8 cellular contexts compared by ENCODE assay signal in genomic region chr1:230104395-230105244, GRCh38. TPM values are rescaled to one million over a fixed set of nuclear protein-coding genes. Genes with fewer than 3 reads are reported as not detected.
A peak's percentile ranks its signal among the peaks of the same experiment; 100 is the strongest.
DNase-seq lines count a peak whose midpoint lies in the region; ATAC-seq and TF ChIP-seq lines count a peak whose summit lies in the region.

No MANE protein-coding gene starts in this region.

- peaks cover 3% of the 10 kb centered on the region for H3K9me3 Mint-ChIP-seq in activated CD4-positive, alpha-beta T cell treated with anti-CD3 and anti-CD28 coated beads, Interleukin-2, amount 10 ng/mL, durations not matched to agents 24 days and 14 days

- H3K27me3 Mint-ChIP-seq in activated CD4-positive, alpha-beta T cell treated with anti-CD3 and anti-CD28 coated beads, Interleukin-2, amount 10 ng/mL, durations not matched to agents 24 days and 14 days, result no peaks in the 10 kb centered on the region

- H3K4me3 Mint-ChIP-seq in activated CD4-positive, alpha-beta T cell treated with anti-CD3 and anti-CD28 coated beads, Interleukin-2, amount 10 ng/mL, durations not matched to agents 24 days and 14 days, result peak overlapping the region; percentile 77

- peak overlapping the region; percentile 88 for H3K27ac Mint-ChIP-seq in activated CD4-positive, alpha-beta T cell treated with anti-CD3 and anti-CD28 coated beads, Interleukin-2, amount 10 ng/mL, durations not matched to agents 24 days and 14 days

- no peak for TF ChIP-seq CTCF in GM13977 (IDR thresholded peaks at IDR 0.05; ENCODE audit: extremely low read depth, insufficient read depth, missing control alignments)

- intact Hi-C loops in activated CD4-positive, alpha-beta T cell treated with anti-CD3 and anti-CD28 coated beads, Interleukin-2, amount 10 ng/mL, durations not matched to agents 24 days and 14 days (cut with micrococcal nuclease), result loop anchor here (1.0 to 10.0 kb wide), 7 partner anchors 19 to 442 kb away; no protein-coding TSS in a partner anchor

- H3K36me3 Mint-ChIP-seq in activated CD4-positive, alpha-beta T cell treated with anti-CD3 and anti-CD28 coated beads, Interleukin-2, amount 10 ng/mL, durations not matched to agents 24 days and 14 days (ENCODE audit: low read depth), result peaks cover 9% of the 10 kb centered on the region

- DNase-seq in GM13977 (ENCODE audit: low spot score), result peak; percentile 67
- DNase-seq in NCI-H2107 (lab: John Stamatoyannopoulos, UW), result peak; percentile 85
- DNase-seq in activated CD4-positive, alpha-beta T cell treated with anti-CD3 and anti-CD28 coated beads, Interleukin-2, amount 10 ng/mL, durations not matched to agents 24 days and 14 days, result peak; percentile 84
- peak; percentile 95 for DNase-seq in dedifferentiated amniotic fluid mesenchymal stem cell (ENCODE audit: extremely low spot score)
- DNase-seq in lung microvascular endothelial cell (ENCODE audit: low read depth in 2 of 2), result peak; percentile 95 to 96
- DNase-seq in stimulated activated CD4-positive, alpha-beta T cell treated with anti-CD3 and anti-CD28 coated beads, TNF-alpha, amount 100 ng/mL, for 48 hours (ENCODE audit: low read depth in 3 of 3), result peak; percentile 73 to 90 (median 82)

- ATAC-seq in HG02870 (IDR thresholded peaks at IDR 0.05; ENCODE audit: unreplicated experiment) (peak; percentile 38), HG03520 (IDR thresholded peaks at IDR 0.05; ENCODE audit: unreplicated experiment) (no peak)

- in situ Hi-C loops in GM13977 (cut with MboI; ENCODE audit: low pct_unique_long_range_greater_than_20kb, low sequenced_read_pairs, unreplicated experiment), result no loop called here

- peaks cover 81% of the 10 kb centered on the region for H3K4me1 Mint-ChIP-seq in activated CD4-positive, alpha-beta T cell treated with anti-CD3 and anti-CD28 coated beads, Interleukin-2, amount 10 ng/mL, durations not matched to agents 24 days and 14 days

RNA-seq across cellular contexts. Expression of gene GALNT2, which starts 37.6 kb away (rescaled TPM):
- 68.5 and 72.4 TPM in 2 replicates for total RNA-seq in activated CD4-positive, alpha-beta T cell treated with anti-CD3 and anti-CD28 coated beads, Interleukin-2, amount 10 ng/mL, durations not matched to agents 24 days and 14 days
- 35.7 and 49.8 TPM in 2 replicates for total RNA-seq in lung microvascular endothelial cell
